ENCODE assay signal across 27 cellular contexts in the genomic region with DNA sequence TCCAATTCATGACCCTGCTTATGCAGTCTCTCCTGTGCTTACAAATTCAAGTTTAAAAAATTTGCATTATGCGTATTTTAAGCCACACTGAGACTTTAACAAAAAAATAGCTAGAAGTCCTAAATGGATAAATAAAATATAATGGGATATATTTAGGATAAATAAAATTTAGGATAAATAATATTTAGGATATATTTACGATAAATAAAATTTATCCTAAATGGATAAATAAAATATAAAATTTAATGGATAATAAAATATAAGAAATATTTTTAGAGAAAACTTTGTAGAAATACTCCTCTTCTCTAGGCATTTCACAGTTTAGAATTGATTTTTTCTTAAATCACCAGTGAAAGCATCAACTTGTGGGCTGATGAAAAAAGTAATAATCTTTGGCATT.
"Had no signal": no experiment of that assay in that cellular context is flagged by ENCODE, and none has a peak within 500 bp of the region (broad histone marks: within the 10 kb centered on the region; RNA-seq: fewer than 3 reads in every experiment).

No MANE protein-coding gene starts in this region.

- H2AFZ ChIP-seq: neural progenitor cell had no signal

- H3K36me3 Mint-ChIP-seq: naive B cell; stimulated activated naive B cell treated with anti-CD40 and anti-IgM and Interleukin-4, amounts not matched to agents 10 μg/mL and 1 μg/mL and 100 μg/mL, for 72 hours had no signal

- H3K9ac ChIP-seq: neural progenitor cell had no signal

- H3K27ac ChIP-seq: colonic mucosa, foreskin keratinocyte, neural progenitor cell, prostate gland, right atrium auricular region, skin epidermis, suprapubic skin, upper lobe of right lung, uterus had no signal

- DNase-seq: colonic mucosa; effector CD8-positive, alpha-beta T cell; endodermal cell; hypothalamus; immature natural killer cell; mucosa of descending colon; naive B cell; stimulated activated CD4-positive, alpha-beta T cell treated with anti-CD3 and anti-CD28 coated beads, Interleukin-15, amount 100 ng/mL, for 24 hours; stimulated activated CD4-positive, alpha-beta T cell treated with anti-CD3 and anti-CD28 coated beads, Interleukin-2, amount 100 ng/mL, for 48 hours; stimulated activated naive B cell treated with anti-CD40 and anti-IgM and Interleukin-4, amounts not matched to agents 10 μg/mL and 1 μg/mL and 100 μg/mL, for 72 hours; transverse colon; upper lobe of right lung; uterus had no signal

- FAIRE-seq: endothelial cell of umbilical vein, keratinocyte had no signal

- H3K9me3 ChIP-seq: colonic mucosa, esophagus muscularis mucosa, mucosa of descending colon, prostate gland, right atrium auricular region, suprapubic skin, transverse colon, upper lobe of right lung, uterus had no signal

- H3K9me3 Mint-ChIP-seq: dendritic cell treated with granulocyte-macrophage colony-stimulating factor and Interleukin-4, amounts not matched to agents 40 ng/mL and 50 ng/mL, for 4 days; endodermal cell; immature natural killer cell; mesothelial cell of epicardium; naive B cell; nephron; neural progenitor cell; stimulated activated naive B cell treated with anti-CD40 and anti-IgM and Interleukin-4, amounts not matched to agents 10 μg/mL and 1 μg/mL and 100 μg/mL, for 72 hours; stimulated activated naive CD8-positive, alpha-beta T cell treated with anti-CD3 and anti-CD28 coated beads, Interleukin-15, Interleukin-2, amounts not matched to agents 100 ng/mL and 50 ng/mL, for 24 hours had no signal

- H3K27me3 Mint-ChIP-seq: dendritic cell treated with granulocyte-macrophage colony-stimulating factor and Interleukin-4, amounts not matched to agents 40 ng/mL and 50 ng/mL, for 4 days; naive B cell; stimulated activated naive B cell treated with anti-CD40 and anti-IgM and Interleukin-4, amounts not matched to agents 10 μg/mL and 1 μg/mL and 100 μg/mL, for 72 hours had no signal

- H3K27ac Mint-ChIP-seq: dendritic cell treated with granulocyte-macrophage colony-stimulating factor and Interleukin-4, amounts not matched to agents 40 ng/mL and 50 ng/mL, for 4 days; endodermal cell; immature natural killer cell; mesothelial cell of epicardium; naive B cell; nephron; neural progenitor cell; stimulated activated naive B cell treated with anti-CD40 and anti-IgM and Interleukin-4, amounts not matched to agents 10 μg/mL and 1 μg/mL and 100 μg/mL, for 72 hours; stimulated activated naive CD8-positive, alpha-beta T cell treated with anti-CD3 and anti-CD28 coated beads, Interleukin-15, Interleukin-2, amounts not matched to agents 100 ng/mL and 50 ng/mL, for 24 hours had no signal

- H3K4me2 ChIP-seq: neural progenitor cell had no signal

- H3K4me3 Mint-ChIP-seq: dendritic cell treated with granulocyte-macrophage colony-stimulating factor and Interleukin-4, amounts not matched to agents 40 ng/mL and 50 ng/mL, for 4 days; endodermal cell; immature natural killer cell; mesothelial cell of epicardium; naive B cell; nephron; neural progenitor cell; stimulated activated naive B cell treated with anti-CD40 and anti-IgM and Interleukin-4, amounts not matched to agents 10 μg/mL and 1 μg/mL and 100 μg/mL, for 72 hours; stimulated activated naive CD8-positive, alpha-beta T cell treated with anti-CD3 and anti-CD28 coated beads, Interleukin-15, Interleukin-2, amounts not matched to agents 100 ng/mL and 50 ng/mL, for 24 hours had no signal

- ATAC-seq: left lobe of liver; mucosa of descending colon; stimulated activated naive B cell treated with anti-CD40 and anti-IgM and Interleukin-4, amounts not matched to agents 10 μg/mL and 1 μg/mL and 100 μg/mL, for 72 hours; upper lobe of right lung had no signal

- H3K4me1 ChIP-seq: colonic mucosa, foreskin keratinocyte, neural progenitor cell, prostate gland, uterus had no signal

- H3K4me3 ChIP-seq: colonic mucosa, esophagus muscularis mucosa, mucosa of descending colon, neural progenitor cell, prostate gland, right atrium auricular region, skin epidermis, suprapubic skin, transverse colon, upper lobe of right lung, uterus had no signal

- H3K4me1 Mint-ChIP-seq: endodermal cell; immature natural killer cell; naive B cell; neural progenitor cell; stimulated activated naive B cell treated with anti-CD40 and anti-IgM and Interleukin-4, amounts not matched to agents 10 μg/mL and 1 μg/mL and 100 μg/mL, for 72 hours had no signal

- H3K36me3 ChIP-seq: colonic mucosa, esophagus muscularis mucosa, neural progenitor cell, prostate gland, right atrium auricular region, suprapubic skin, transverse colon, upper lobe of right lung, uterus had no signal

- H3K27me3 ChIP-seq: colonic mucosa, esophagus muscularis mucosa, foreskin keratinocyte, neural progenitor cell, right atrium auricular region, suprapubic skin, transverse colon, upper lobe of right lung, uterus had no signal
